Comparison of ENCODE assay signal across 24 cellular contexts in the genomic region with DNA sequence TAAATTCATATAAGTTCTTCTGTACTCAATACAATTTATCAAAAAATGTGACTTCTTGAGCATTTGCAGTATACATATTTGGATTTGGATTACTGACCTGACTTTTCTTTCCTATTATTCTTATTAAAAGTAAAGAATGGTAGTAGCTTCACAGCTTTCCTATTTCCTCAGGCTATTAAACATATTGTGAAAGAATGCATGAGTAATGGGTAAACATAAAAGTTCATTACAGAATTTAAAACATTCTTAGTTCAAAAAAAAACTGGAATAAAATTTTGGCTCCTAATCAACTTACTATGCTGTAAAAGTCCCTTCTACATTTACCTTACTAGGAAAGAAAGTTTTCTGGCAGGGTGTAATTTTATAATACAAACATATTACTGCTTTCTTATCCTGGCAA. TPM values are rescaled to one million over a fixed set of nuclear protein-coding genes. Genes with fewer than 3 reads are reported as not detected.
DNase-seq lines count a peak whose midpoint lies in the region; FAIRE-seq and TF ChIP-seq lines count a peak whose summit lies in the region.
"Had no signal": no experiment of that assay in that cellular context is flagged by ENCODE, and none has a peak within 500 bp of the region (broad histone marks: within the 10 kb centered on the region; RNA-seq: fewer than 3 reads in every experiment).

No MANE protein-coding gene starts in this region.

- H3K4me2 ChIP-seq in keratinocyte (ENCODE audit: control insufficient read depth, extremely low read depth, insufficient read depth, low read depth, low read length) = no peak overlapping the region
- no peak overlapping the region for H3K4me2 ChIP-seq in MM.1S (ENCODE audit: low read depth, low read length)

- H3K4me3 ChIP-seq in AG10803 (ENCODE audit: low read length) (no peak overlapping the region), LNCaP clone FGC (ENCODE audit: low read depth, low read length) (no peak overlapping the region), keratinocyte (ENCODE audit: control insufficient read depth in 2 of 3, extremely low read depth in 1 of 3, insufficient read depth in 2 of 3, low read depth in 1 of 3, low read length in 3 of 3) (no peak overlapping the region), MM.1S (ENCODE audit: low read length) (no peak overlapping the region)
- H3K4me3 ChIP-seq: right atrium auricular region, stomach had no signal

- no peaks in the 10 kb centered on the region for H3F3A ChIP-seq in MM.1S (ENCODE audit: insufficient read depth, low read length)

- no peak for TF ChIP-seq CTCF in AG10803 (conservative IDR thresholded peaks at IDR 0.05; ENCODE audit: low read length)
- no peak for TF ChIP-seq CTCF in LNCaP clone FGC (IDR thresholded peaks at IDR 0.05; ENCODE audit: control insufficient read depth, extremely low read depth, insufficient read depth)
- TF ChIP-seq CTCF in keratinocyte (optimal IDR thresholded peaks at IDR 0.05 in 1 of 3, IDR thresholded peaks at IDR 0.05 in 1 of 3, conservative IDR thresholded peaks at IDR 0.05 in 1 of 3; ENCODE audit: extremely low read depth in 1 of 3, insufficient read depth in 2 of 3, low read length in 3 of 3) = no peak
- TF ChIP-seq CTCF in MM.1S (IDR thresholded peaks at IDR 0.05; ENCODE audit: low read length) = no peak

- H3K79me2 ChIP-seq in keratinocyte (ENCODE audit: control insufficient read depth, insufficient read depth, low read length) = no peaks in the 10 kb centered on the region
- no peaks in the 10 kb centered on the region for H3K79me2 ChIP-seq in MM.1S (ENCODE audit: low read length)

- H2AFZ ChIP-seq in keratinocyte (ENCODE audit: control insufficient read depth, low read length) (no peak overlapping the region), MM.1S (ENCODE audit: low read length) (no peak overlapping the region)

- H3K27me3 ChIP-seq in keratinocyte (ENCODE audit: control insufficient read depth, extremely low read depth, insufficient read depth, low read length) (no peaks in the 10 kb centered on the region), MM.1S (replicated peaks; ENCODE audit: insufficient read depth, low read length) (no peaks in the 10 kb centered on the region)
- H3K27me3 ChIP-seq: right atrium auricular region, stomach had no signal

- peak; percentile 21 for DNase-seq in AG10803 (ENCODE audit: low read depth)
- peak; percentile 63 for DNase-seq in LNCaP clone FGC (ENCODE audit: low read depth)
- DNase-seq in dedifferentiated amniotic fluid mesenchymal stem cell (ENCODE audit: extremely low spot score) = peak; percentile 62
- DNase-seq in keratinocyte (ENCODE audit: low read depth, low spot score) = peak; percentile 15
- DNase-seq in activated CD4-positive, alpha-beta T cell treated with anti-CD3 and anti-CD28 coated beads for 4 hours = no peak
- DNase-seq in NCI-H2081 (lab: John Stamatoyannopoulos, UW) = no peak
- DNase-seq in iPS-NIHi11 (ENCODE audit: low spot score) = no peak
- no peak for DNase-seq in MM.1S
- DNase-seq: ACHN; activated CD4-positive, CD25-positive, alpha-beta regulatory T cell treated with anti-CD3 and anti-CD28 coated beads, Interleukin-2, amount 50 U/mL, for 72 hours; activated gamma-delta T cell treated with Interleukin-2 at 50 U/mL for 16 hours; activated T-cell treated with anti-CD3 and anti-CD28 coated beads, Interleukin-2, amount 50 U/mL, for 1 hour; C1 segment of cervical spinal cord; GOT3; left colon; naive thymus-derived CD8-positive, alpha-beta T cell; NCI-H146; NCI-H2171 treated with DMSO at 0.1 percent for 48 hours; NCI-H748 treated with DMSO at 0.1 percent for 48 hours; Right ventricle myocardium superior; stomach had no signal

- H3K9me2 ChIP-seq in MM.1S (replicated peaks; ENCODE audit: insufficient read depth, low read length) = no peaks in the 10 kb centered on the region

- no peaks in the 10 kb centered on the region for H3K9me1 ChIP-seq in keratinocyte (ENCODE audit: control insufficient read depth, extremely low read depth, insufficient read depth, low read length)

- no peaks in the 10 kb centered on the region for H3K9me3 ChIP-seq in keratinocyte (ENCODE audit: control insufficient read depth, low read depth, low read length)
- no peaks in the 10 kb centered on the region for H3K9me3 ChIP-seq in MM.1S (replicated peaks; ENCODE audit: insufficient read depth, low read length)
- H3K9me3 ChIP-seq: right atrium auricular region, stomach had no signal

- peaks cover 1 to 5% of the 10 kb centered on the region in 2 experiments for H3K36me3 ChIP-seq in keratinocyte (ENCODE audit: control insufficient read depth in 2 of 2, extremely low read depth in 1 of 2, insufficient read depth in 2 of 2, low read length in 2 of 2)
- H3K36me3 ChIP-seq in MM.1S (replicated peaks; ENCODE audit: insufficient read depth, low read length) = no peaks in the 10 kb centered on the region

- H4K20me1 ChIP-seq in keratinocyte (ENCODE audit: control insufficient read depth, extremely low read depth, insufficient read depth, low read length) (no peaks in the 10 kb centered on the region), MM.1S (ENCODE audit: insufficient read depth, low read length) (no peaks in the 10 kb centered on the region)

- H3K27ac ChIP-seq in keratinocyte (ENCODE audit: control insufficient read depth, insufficient read depth, low read length) (no peak overlapping the region), MM.1S (ENCODE audit: low read length) (no peak overlapping the region)
- H3K27ac ChIP-seq: epithelial cell of prostate, right atrium auricular region, stomach had no signal

- FAIRE-seq in keratinocyte (lab: Jason Lieb, UNC) = no peak

- H3K9ac ChIP-seq in keratinocyte (ENCODE audit: control insufficient read depth, extremely low read depth, insufficient read depth, low read length) (no peak overlapping the region), MM.1S (ENCODE audit: low read length) (no peak overlapping the region)

- H3K4me1 ChIP-seq in keratinocyte (ENCODE audit: control insufficient read depth, extremely low read depth, insufficient read depth, low read length) (peaks cover 7% of the 10 kb centered on the region), MM.1S (ENCODE audit: low read length) (no peaks in the 10 kb centered on the region)
- H3K4me1 ChIP-seq: right atrium auricular region, stomach had no signal

- dilution Hi-C loops in keratinocyte (cut with MboI; ENCODE audit: extremely low pct_ligation_motif_present, low sequenced_read_pairs) = no loop called here

RNA-seq across cellular contexts. Expression of a gene that starts 27.3 kb away (rescaled TPM):
- polyA plus RNA-seq in keratinocyte = 0.32 to 2.9 TPM (median 2.2 TPM) in 3 replicates
- not detected for polyA plus RNA-seq in keratinocyte (2011; ENCODE audit: low read depth)
- polyA plus RNA-seq in keratinocyte (2011; cell fraction: cytosol; rRNA removed) = 0.05 and 0.41 TPM in 2 replicates
- polyA plus RNA-seq in keratinocyte (2011; cell fraction: nucleus; rRNA removed) = 15.1 and 16.4 TPM in 2 replicates
- 0.15 and 1.1 TPM in 2 replicates for polyA plus RNA-seq in keratinocyte (2012; ENCODE audit: low replicate concordance)
- 1.7 to 3.1 TPM in 2 of 3 replicates, not detected in the other for polyA minus RNA-seq in keratinocyte
- polyA minus RNA-seq in keratinocyte (2011; cell fraction: cytosol; rRNA and poly(A)+ RNA removed) = not detected
- 2.6 and 10.5 TPM in 2 replicates for polyA minus RNA-seq in keratinocyte (2011; cell fraction: nucleus; rRNA and poly(A)+ RNA removed)
- polyA plus RNA-seq: IgD-negative memory B cell; naive thymus-derived CD8-positive, alpha-beta T cell had no signal

RNA-seq across cellular contexts. Expression of a gene that starts 37.0 kb away (rescaled TPM):
- 16.9 to 38.8 TPM (median 29.9 TPM) in 3 replicates for polyA plus RNA-seq in keratinocyte
- 35.5 TPM for polyA plus RNA-seq in keratinocyte (2011; ENCODE audit: low read depth)
- 11.4 and 25.6 TPM in 2 replicates for polyA plus RNA-seq in keratinocyte (2011; cell fraction: cytosol; rRNA removed)
- polyA plus RNA-seq in keratinocyte (2011; cell fraction: nucleus; rRNA removed) = 37.9 and 50.2 TPM in 2 replicates
- polyA plus RNA-seq in keratinocyte (2012; ENCODE audit: low replicate concordance) = 20.6 and 22.5 TPM in 2 replicates
- 7.2 to 69.6 TPM (median 32.7 TPM) in 3 replicates for polyA minus RNA-seq in keratinocyte
- 10.6 TPM for polyA minus RNA-seq in keratinocyte (2011; cell fraction: cytosol; rRNA and poly(A)+ RNA removed)
- 34.9 and 68.3 TPM in 2 replicates for polyA minus RNA-seq in keratinocyte (2011; cell fraction: nucleus; rRNA and poly(A)+ RNA removed)

Comparison
In these comparisons a context has a peak if more than half of its experiments do, and no peak if none do; other contexts are left out.
1. DNase-seq: peak in AG10803 (single experiment), LNCaP clone FGC (single experiment), dedifferentiated amniotic fluid mesenchymal stem cell (single experiment) and keratinocyte (single experiment); none in activated CD4-positive, alpha-beta T cell treated with anti-CD3 and anti-CD28 coated beads for 4 hours (0 of 2), NCI-H2081 (0 of 2), iPS-NIHi11 (single experiment) and MM.1S (single experiment).